Comparison of ENCODE assay signal across 20 cellular contexts in genomic region chr11:74532496-74533246, GRCh38. TPM values are rescaled to one million over a fixed set of nuclear protein-coding genes. Genes with fewer than 3 reads are reported as not detected.
DNase-seq lines count a peak whose midpoint lies in the region; ATAC-seq and TF ChIP-seq lines count a peak whose summit lies in the region.
"Had no signal": no experiment of that assay in that cellular context is flagged by ENCODE, and none has a peak within 500 bp of the region (broad histone marks: within the 10 kb centered on the region; RNA-seq: fewer than 3 reads in every experiment).

No MANE protein-coding gene starts in this region.

- H3F3A ChIP-seq in smooth muscle cell (ENCODE audit: low read depth), result no peaks in the 10 kb centered on the region

- no peak overlapping the region for H3K27ac ChIP-seq in OCI-LY3 (ENCODE audit: low read length)
- H3K27ac ChIP-seq in hepatocyte, result peak overlapping the region; percentile 43
- H3K27ac ChIP-seq in smooth muscle cell (ENCODE audit: low read depth), result peak overlapping the region; percentile 20
- H3K27ac ChIP-seq: cardiac muscle cell, dorsolateral prefrontal cortex, HL-60, neural progenitor cell, VCaP had no signal

- H2AFZ ChIP-seq in OCI-LY3 (ENCODE audit: low read depth, low read length) (no peak overlapping the region), hepatocyte (no peak overlapping the region), smooth muscle cell (ENCODE audit: low read depth) (no peak overlapping the region)
- H2AFZ ChIP-seq: neural progenitor cell had no signal

- H3K4me3 ChIP-seq in OCI-LY3 (ENCODE audit: low read length), result no peak overlapping the region
- no peak overlapping the region for H3K4me3 ChIP-seq in hepatocyte
- H3K4me3 ChIP-seq in smooth muscle cell, result no peak overlapping the region
- H3K4me3 ChIP-seq: cardiac muscle cell, dorsolateral prefrontal cortex, neural progenitor cell had no signal

- WGBS in hepatocyte (ENCODE audit: low lambda C conversion rate, missing lambda C conversion rate), result 68% methylated on average over 5 of the region's 5 CpGs
- WGBS in smooth muscle cell (ENCODE audit: low lambda C conversion rate), result 82% methylated on average over 5 of the region's 5 CpGs

- DNase-seq in HPDE6-E6E7 (ENCODE audit: extremely low spot score), result peak; percentile 65
- DNase-seq in hepatocyte (ENCODE audit: low spot score), result peak; percentile 34
- DNase-seq in smooth muscle cell (lab: John Stamatoyannopoulos, UW; ENCODE audit: unreplicated experiment), result no peak
- no peak for DNase-seq in stimulated activated CD4-positive, alpha-beta T cell treated with anti-CD3 and anti-CD28 coated beads, Interleukin-2, amount 100 ng/mL, for 48 hours
- DNase-seq: activated effector memory CD4-positive, alpha-beta T cell treated with anti-CD3 and anti-CD28 coated beads, Interleukin-2, amount 50 U/mL, for 16 hours; CD8-positive, alpha-beta memory T cell; dorsolateral prefrontal cortex; MV-4-11; NCI-H1930; NCI-H524; retina; SHP77 treated with DMSO at 0.1 percent for 48 hours had no signal

- H3K79me2 ChIP-seq in OCI-LY3 (ENCODE audit: low read length) (no peaks in the 10 kb centered on the region), hepatocyte (no peaks in the 10 kb centered on the region), smooth muscle cell (ENCODE audit: low read depth) (no peaks in the 10 kb centered on the region)

- H3K9ac ChIP-seq in OCI-LY3 (ENCODE audit: low read length), result no peak overlapping the region
- no peak overlapping the region for H3K9ac ChIP-seq in smooth muscle cell (ENCODE audit: low read depth)
- H3K9ac ChIP-seq: neural progenitor cell had no signal

- ATAC-seq in HG03045 (IDR thresholded peaks at IDR 0.05; ENCODE audit: unreplicated experiment), result no peak
- no peak for ATAC-seq in GM19395 (IDR thresholded peaks at IDR 0.05; ENCODE audit: unreplicated experiment)
- ATAC-seq: left lobe of liver had no signal

- no peaks in the 10 kb centered on the region for H3K9me2 ChIP-seq in hepatocyte (replicated peaks; ENCODE audit: insufficient read depth)

- TF ChIP-seq CTCF in OCI-LY3 (IDR thresholded peaks at IDR 0.05; ENCODE audit: low read depth, low read length) (no peak), hepatocyte (IDR thresholded peaks at IDR 0.05; ENCODE audit: poor library complexity) (no peak), smooth muscle cell (IDR thresholded peaks at IDR 0.05; ENCODE audit: borderline replicate concordance, insufficient read depth, poor library complexity, severe bottlenecking) (no peak)

- peaks cover 3% of the 10 kb centered on the region; the same call in 1 of the 2 replicates for H3K9me3 ChIP-seq in OCI-LY3 (ENCODE audit: insufficient read depth, low read length)
- H3K9me3 ChIP-seq in hepatocyte (ENCODE audit: low read depth), result no peaks in the 10 kb centered on the region
- no peaks in the 10 kb centered on the region for H3K9me3 ChIP-seq in smooth muscle cell (replicated peaks; ENCODE audit: low read depth)

- peaks cover 10% of the 10 kb centered on the region for H3K4me1 ChIP-seq in OCI-LY3 (ENCODE audit: low read length)
- no peaks in the 10 kb centered on the region for H3K4me1 ChIP-seq in hepatocyte (ENCODE audit: insufficient read depth)
- H3K4me1 ChIP-seq in smooth muscle cell (ENCODE audit: low read depth), result no peaks in the 10 kb centered on the region
- H3K4me1 ChIP-seq: neural progenitor cell had no signal

- H3K4me2 ChIP-seq in OCI-LY3 (ENCODE audit: low read length) (peak overlapping the region; percentile 31; the same call in 1 of the 2 replicates), hepatocyte (no peak overlapping the region), smooth muscle cell (no peak overlapping the region)
- H3K4me2 ChIP-seq: neural progenitor cell had no signal

- H3K27me3 ChIP-seq in OCI-LY3 (ENCODE audit: low read depth, low read length) (no peaks in the 10 kb centered on the region), hepatocyte (no peaks in the 10 kb centered on the region), smooth muscle cell (ENCODE audit: low read depth) (no peaks in the 10 kb centered on the region)
- H3K27me3 ChIP-seq: cardiac muscle cell, dorsolateral prefrontal cortex, neural progenitor cell had no signal

- H3K36me3 ChIP-seq in OCI-LY3 (replicated peaks; ENCODE audit: low read depth, low read length) (no peaks in the 10 kb centered on the region), hepatocyte (replicated peaks; ENCODE audit: insufficient read depth, low read depth) (no peaks in the 10 kb centered on the region), smooth muscle cell (ENCODE audit: low read depth) (no peaks in the 10 kb centered on the region)
- H3K36me3 ChIP-seq: cardiac muscle cell, neural progenitor cell had no signal

- no peaks in the 10 kb centered on the region for H4K20me1 ChIP-seq in OCI-LY3 (ENCODE audit: insufficient read depth, low read length)
- no peaks in the 10 kb centered on the region for H4K20me1 ChIP-seq in hepatocyte (ENCODE audit: insufficient read depth, poor library complexity, severe bottlenecking)
- H4K20me1 ChIP-seq in smooth muscle cell (ENCODE audit: low read depth), result no peaks in the 10 kb centered on the region

RNA-seq across cellular contexts. Expression of gene LIPT2, which starts 39.1 kb away (rescaled TPM):
- total RNA-seq in hepatocyte (9.8 and 14.3 TPM in 2 replicates), smooth muscle cell (4.0 and 6.5 TPM in 2 replicates)
- polyA plus RNA-seq in hepatocyte (9.2 and 12.4 TPM in 2 replicates), smooth muscle cell (9.7 and 10.2 TPM in 2 replicates)

RNA-seq across cellular contexts. Expression of gene POLD3, which starts 59.7 kb away (rescaled TPM):
- 10.8 and 11.0 TPM in 2 replicates for total RNA-seq in hepatocyte
- polyA plus RNA-seq in hepatocyte, result 8.3 and 13.8 TPM in 2 replicates
- total RNA-seq in smooth muscle cell, result 20.4 and 21.0 TPM in 2 replicates
- 17.2 and 33.9 TPM in 2 replicates for polyA plus RNA-seq in smooth muscle cell

Comparison
In these comparisons a context has a peak if more than half of its experiments do, and no peak if none do; other contexts are left out.
1. DNase-seq: peak in HPDE6-E6E7 (single experiment) and hepatocyte (single experiment); none in smooth muscle cell (single experiment) and stimulated activated CD4-positive, alpha-beta T cell treated with anti-CD3 and anti-CD28 coated beads, Interleukin-2, amount 100 ng/mL, for 48 hours (0 of 2).